ENCODE assay signal across 16 cellular contexts in the genomic region with DNA sequence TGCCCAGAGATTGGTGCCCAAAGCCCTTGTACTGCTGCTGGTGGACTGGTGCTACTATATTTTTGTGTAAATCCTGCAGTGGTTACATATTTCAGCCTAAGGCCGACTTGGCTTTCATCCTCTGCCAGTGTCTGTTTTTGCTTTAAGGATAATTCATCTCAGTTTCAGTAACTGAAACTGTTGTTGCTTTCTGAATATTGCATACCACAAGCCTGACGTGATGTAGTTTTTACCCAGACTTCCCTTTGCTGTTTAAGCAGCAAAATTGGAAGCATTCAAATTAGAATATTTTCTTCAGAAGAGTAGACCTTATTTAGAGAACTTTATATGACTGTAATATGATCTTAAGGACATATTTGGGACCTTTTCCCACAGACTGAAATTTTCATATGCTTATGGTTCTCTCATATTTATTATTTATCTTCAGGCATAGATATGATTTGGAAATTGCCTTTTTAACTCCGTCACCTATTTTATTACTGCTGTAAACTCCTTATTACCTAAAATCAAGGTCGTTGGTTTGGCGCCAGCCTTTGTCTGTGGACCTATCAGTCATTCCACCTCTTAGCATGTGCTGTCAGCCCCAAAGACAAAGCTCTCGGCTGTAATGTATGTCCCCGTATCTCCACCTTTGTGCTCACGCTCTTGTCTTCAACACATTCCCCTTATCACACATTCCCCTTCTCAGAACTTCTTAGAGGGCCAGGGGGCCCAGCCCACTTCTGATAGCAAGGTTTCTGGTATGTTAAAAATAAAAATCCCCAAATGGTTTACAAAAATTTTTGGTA.
DNase-seq lines count a peak whose midpoint lies in the region; ATAC-seq and TF ChIP-seq lines count a peak whose summit lies in the region.
"Had no signal": no experiment of that assay in that cellular context is flagged by ENCODE, and none has a peak within 500 bp of the region (broad histone marks: within the 10 kb centered on the region; RNA-seq: fewer than 3 reads in every experiment).

No MANE protein-coding gene starts in this region.

- no peak overlapping the region for H3K9ac ChIP-seq in OCI-LY3 (ENCODE audit: low read length)

- H3K36me3 ChIP-seq in OCI-LY3 (replicated peaks; ENCODE audit: low read depth, low read length) (no peaks in the 10 kb centered on the region), left lung (no peaks in the 10 kb centered on the region)

- H3K4me3 ChIP-seq in AG10803 (ENCODE audit: low read length) (no peak overlapping the region), OCI-LY3 (ENCODE audit: low read length) (no peak overlapping the region), epithelial cell of esophagus (ENCODE audit: low read length) (no peak overlapping the region), left lung (no peak overlapping the region)
- H3K4me3 ChIP-seq: heart right ventricle had no signal

- peak overlapping the region; percentile 1; the same call in 1 of the 2 replicates for H3K4me2 ChIP-seq in OCI-LY3 (ENCODE audit: low read length)

- H3K79me2 ChIP-seq in OCI-LY3 (ENCODE audit: low read length) = no peaks in the 10 kb centered on the region

- H3K27ac ChIP-seq in OCI-LY3 (ENCODE audit: low read length) (no peak overlapping the region), left lung (peak overlapping the region in 1 of 2 donors; percentile 65)

- H3K4me1 ChIP-seq in OCI-LY3 (ENCODE audit: low read length) (peaks cover 4% of the 10 kb centered on the region; the same call in 1 of the 2 replicates), left lung (peaks cover 0 to 4% of the 10 kb centered on the region in 2 donors)

- H3K9me3 ChIP-seq in OCI-LY3 (ENCODE audit: insufficient read depth, low read length) (no peaks in the 10 kb centered on the region), left lung (no peaks in the 10 kb centered on the region)
- H3K9me3 ChIP-seq: heart right ventricle had no signal

- DNase-seq in AG10803 (ENCODE audit: low read depth) (peak; percentile 18), epithelial cell of esophagus (ENCODE audit: low read depth) (peak; percentile 2), left lung (no peak), NCI-H2227 treated with DMSO at 0.1 percent for 48 hours (lab: John Stamatoyannopoulos, UW) (no peak), HCEC 1CT (no peak), NCI-H1105 treated with DMSO at 0.1 percent for 48 hours (lab: John Stamatoyannopoulos, UW) (no peak), NCI-H2081 treated with DMSO at 0.1 percent for 48 hours (lab: John Stamatoyannopoulos, UW) (no peak)
- DNase-seq: activated CD4-positive, alpha-beta T cell treated with anti-CD3 and anti-CD28 coated beads for 1 hour; activated CD8-positive, alpha-beta memory T cell treated with anti-CD3 and anti-CD28 coated beads, Interleukin-2, amount 50 U/mL, for 4 hours; caudate nucleus; heart right ventricle; NCI-H1417; SIG-M5; stimulated activated CD4-positive, alpha-beta T cell treated with anti-CD3 and anti-CD28 coated beads, Interleukin-4, amount 100 ng/mL, for 24 hours; trophoblast cell had no signal

- intact Hi-C loops in left lung (cut with DNase I) = no loop called here

- no peak overlapping the region for H2AFZ ChIP-seq in OCI-LY3 (ENCODE audit: low read depth, low read length)

- H3K27me3 ChIP-seq in OCI-LY3 (ENCODE audit: low read depth, low read length) (peaks cover 31% of the 10 kb centered on the region), left lung (no peaks in the 10 kb centered on the region)
- H3K27me3 ChIP-seq: heart right ventricle had no signal

- H4K20me1 ChIP-seq in OCI-LY3 (ENCODE audit: insufficient read depth, low read length) = no peaks in the 10 kb centered on the region

- TF ChIP-seq CTCF in AG10803 (conservative IDR thresholded peaks at IDR 0.05; ENCODE audit: low read length) (no peak), OCI-LY3 (IDR thresholded peaks at IDR 0.05; ENCODE audit: low read depth, low read length) (no peak), epithelial cell of esophagus (IDR thresholded peaks at IDR 0.05; ENCODE audit: insufficient read depth, low read depth, low read length, missing control alignments) (no peak), left lung (IDR thresholded peaks at IDR 0.05) (no peak)

- peak; percentile 35 for ATAC-seq in left lung

Comparison
In these comparisons a context has a peak if more than half of its experiments do, and no peak if none do; other contexts are left out.
1. DNase-seq: peak in AG10803 (single experiment) and epithelial cell of esophagus (single experiment); none in left lung (0 of 2), NCI-H2227 treated with DMSO at 0.1 percent for 48 hours (single experiment), HCEC 1CT (single experiment), NCI-H1105 treated with DMSO at 0.1 percent for 48 hours (single experiment) and NCI-H2081 treated with DMSO at 0.1 percent for 48 hours (single experiment).